In genomic region chr6:134822920-134823430, GRCh38 we compare ENCODE assay signal across 8 cellular contexts.
A peak's percentile ranks its signal among the peaks of the same experiment; 100 is the strongest.
DNase-seq lines count a peak whose midpoint lies in the region; ATAC-seq and TF ChIP-seq lines count a peak whose summit lies in the region.

No MANE protein-coding gene starts in this region.

- no peaks in the 10 kb centered on the region for H3K27me3 Mint-ChIP-seq in WTC11 (ENCODE audit: low read depth)

- CTCF ChIA-PET in WTC11 (lab: Charles Lee): interaction anchor here (0.6 to 2.1 kb wide), 36 partner anchors 9 to 749 kb away, joined by 3 to 15 read pairs (median 3); no protein-coding TSS in a partner anchor

- peaks cover 0 to 23% (median 15%) of the 10 kb centered on the region in 4 donors for H3K4me1 ChIP-seq in tibial artery

- H3K9me3 ChIP-seq in tibial artery: no peaks in the 10 kb centered on the region

- no peaks in the 10 kb centered on the region for H3K27me3 ChIP-seq in tibial artery

- intact Hi-C loops in tibial artery (cut with DNase I; ENCODE audit: low total_unique reads): loop anchor here (5.0 to 10.0 kb wide), 2 partner anchors 178 to 651 kb away; no protein-coding TSS in a partner anchor

- peaks cover 10% of the 10 kb centered on the region for H3K4me1 Mint-ChIP-seq in WTC11

- POLR2A ChIA-PET in WTC11 (lab: Charles Lee): no interaction called here

- DNase-seq in CD1c-positive myeloid dendritic cell (ENCODE audit: extremely low spot score) (peak; percentile 90), NCI-H2227 treated with DMSO at 0.1 percent for 48 hours (lab: John Stamatoyannopoulos, UW) (peak; percentile 48), WTC11 (ENCODE audit: low spot score) (peak; percentile 57), epithelial cell of proximal tubule (ENCODE audit: low read depth) (peak; percentile 70), mucosa of gallbladder (ENCODE audit: low spot score) (peak; percentile 60), tibial artery (no peak)

- H3K4me3 Mint-ChIP-seq in WTC11: no peak overlapping the region

- H3K27ac Mint-ChIP-seq in WTC11: no peak overlapping the region

- H3K9me3 Mint-ChIP-seq in WTC11: peaks cover 18% of the 10 kb centered on the region

- TF ChIP-seq CTCF in WTC11 (IDR thresholded peaks at IDR 0.05): peak; percentile 41; the same call in 1 of the 2 replicates
- TF ChIP-seq CTCF in epithelial cell of proximal tubule (conservative IDR thresholded peaks at IDR 0.05; ENCODE audit: low read depth, low read length): peak; percentile 93
- TF ChIP-seq CTCF in tibial artery (IDR thresholded peaks at IDR 0.05): peak; percentile 87 to 91

- ATAC-seq in GM18909 (IDR thresholded peaks at IDR 0.05; ENCODE audit: poor library complexity, unreplicated experiment): peak; percentile 92
- ATAC-seq in HG03196 (IDR thresholded peaks at IDR 0.05; ENCODE audit: unreplicated experiment): peak; percentile 86
- peak; percentile 99 for ATAC-seq in WTC11

- peaks cover 8% of the 10 kb centered on the region for H3K36me3 Mint-ChIP-seq in WTC11

- no peak overlapping the region for H3K27ac ChIP-seq in tibial artery

- H3K36me3 ChIP-seq in tibial artery: no peaks in the 10 kb centered on the region

- H3K4me3 ChIP-seq in epithelial cell of proximal tubule (ENCODE audit: low read depth, low read length) (no peak overlapping the region), tibial artery (no peak overlapping the region)

TF ChIP-seq in WTC11, 78 proteins besides CTCF, POLR2A, EP300 and RAD21:
- TF ChIP-seq OVOL2 (CRISPR knock-in tag; IDR thresholded peaks at IDR 0.05; ENCODE audit: borderline replicate concordance): no peak
- TF ChIP-seq PRDM15 (CRISPR knock-in tag; IDR thresholded peaks at IDR 0.05): peak; percentile 56

Comparison
In these comparisons a context has a peak if more than half of its experiments do, and no peak if none do; other contexts are left out.
1. DNase-seq: peak in CD1c-positive myeloid dendritic cell (single experiment), NCI-H2227 treated with DMSO at 0.1 percent for 48 hours (single experiment), WTC11 (single experiment), epithelial cell of proximal tubule (single experiment) and mucosa of gallbladder (single experiment); none in tibial artery (0 of 2).
2. CTCF ChIP-seq: peak in every context shown above with its lines; median percentile 93 in epithelial cell of proximal tubule; 89 in tibial artery; 41 in WTC11.
3. Peak in every context shown above with its lines, with median percentiles within 50 percentile points of each other: ATAC-seq.